Comparison of ENCODE assay signal across 20 cellular contexts in genomic region chr1:240598201-240598600, GRCh38. TPM values are rescaled to one million over a fixed set of nuclear protein-coding genes. Genes with fewer than 3 reads are reported as not detected.
"Had no signal": no experiment of that assay in that cellular context is flagged by ENCODE, and none has a peak within 500 bp of the region (broad histone marks: within the 10 kb centered on the region; RNA-seq: fewer than 3 reads in every experiment).

No MANE protein-coding gene starts in this region.

- H3K9me3 ChIP-seq: gastroesophageal sphincter, heart right ventricle, lower lobe of right lung, pancreas, tibial artery, vagina had no signal

- H3K4me1 ChIP-seq: heart right ventricle, lower lobe of right lung, tibial artery, vagina had no signal

- ATAC-seq: activated T-cell treated with anti-CD3 and anti-CD28 coated beads, Interleukin-2, amount 50 U/mL, for 4 hours; gastroesophageal sphincter; heart right ventricle; left cardiac atrium; lower lobe of right lung; naive thymus-derived CD4-positive, alpha-beta T cell; stimulated activated naive B cell treated with anti-CD40 and anti-IgM and Interleukin-4, amounts not matched to agents 10 μg/mL and 1 μg/mL and 100 μg/mL, for 72 hours; T-cell had no signal

- H3K27me3 ChIP-seq: gastroesophageal sphincter, pancreas, tibial artery, vagina had no signal

- H3K27ac ChIP-seq: heart right ventricle, lower lobe of right lung, pancreas, tibial artery, vagina had no signal

- H3K4me3 ChIP-seq: heart right ventricle, lower lobe of right lung, pancreas, tibial artery, vagina had no signal

- H3K36me3 ChIP-seq: gastroesophageal sphincter, heart right ventricle, lower lobe of right lung, pancreas, tibial artery, vagina had no signal

- DNase-seq: activated CD4-positive, alpha-beta memory T cell treated with anti-CD3 and anti-CD28 coated beads, Interleukin-2, amount 10 ng/mL, durations not matched to agents 7 days and 5 days; activated CD4-positive, alpha-beta T cell treated with anti-CD3 and anti-CD28 coated beads for 4 hours; activated effector memory CD4-positive, alpha-beta T cell treated with anti-CD3 and anti-CD28 coated beads, Interleukin-2, amount 50 U/mL, for 16 hours; activated T-cell treated with anti-CD3 and anti-CD28 coated beads, Interleukin-2, amount 50 U/mL, for 4 hours; amygdala; effector memory CD4-positive, alpha-beta T cell; heart right ventricle; left cardiac atrium; lower lobe of right lung; naive thymus-derived CD4-positive, alpha-beta T cell; pancreas; stimulated activated CD4-positive, alpha-beta T cell treated with anti-CD3 and anti-CD28 coated beads, Interleukin-2, amount 100 ng/mL, for 48 hours; stimulated activated naive B cell treated with anti-CD40 and anti-IgM and Interleukin-4, amounts not matched to agents 10 μg/mL and 1 μg/mL and 100 μg/mL, for 72 hours; T-cell; T-helper 9 cell; tibial artery had no signal

RNA-seq across cellular contexts. Expression of gene GREM2, which starts 13.8 kb away (rescaled TPM):
- total RNA-seq: activated T-cell treated with anti-CD3 and anti-CD28 coated beads, Interleukin-2, amount 50 U/mL, for 4 hours; bronchial epithelial cell; left cardiac atrium; renal cortical epithelial cell had no signal
